In genomic region chr10:4947039-4947634, GRCh38 we compare ENCODE assay signal across 1 cellular context.
TF ChIP-seq lines count a peak whose summit lies in the region.

No MANE protein-coding gene starts in this region.

TF ChIP-seq in HepG2, 621 proteins besides CTCF, POLR2A, EP300 and RAD21 (continued from another document and continues in another):
- TF ChIP-seq, protein P1, sequence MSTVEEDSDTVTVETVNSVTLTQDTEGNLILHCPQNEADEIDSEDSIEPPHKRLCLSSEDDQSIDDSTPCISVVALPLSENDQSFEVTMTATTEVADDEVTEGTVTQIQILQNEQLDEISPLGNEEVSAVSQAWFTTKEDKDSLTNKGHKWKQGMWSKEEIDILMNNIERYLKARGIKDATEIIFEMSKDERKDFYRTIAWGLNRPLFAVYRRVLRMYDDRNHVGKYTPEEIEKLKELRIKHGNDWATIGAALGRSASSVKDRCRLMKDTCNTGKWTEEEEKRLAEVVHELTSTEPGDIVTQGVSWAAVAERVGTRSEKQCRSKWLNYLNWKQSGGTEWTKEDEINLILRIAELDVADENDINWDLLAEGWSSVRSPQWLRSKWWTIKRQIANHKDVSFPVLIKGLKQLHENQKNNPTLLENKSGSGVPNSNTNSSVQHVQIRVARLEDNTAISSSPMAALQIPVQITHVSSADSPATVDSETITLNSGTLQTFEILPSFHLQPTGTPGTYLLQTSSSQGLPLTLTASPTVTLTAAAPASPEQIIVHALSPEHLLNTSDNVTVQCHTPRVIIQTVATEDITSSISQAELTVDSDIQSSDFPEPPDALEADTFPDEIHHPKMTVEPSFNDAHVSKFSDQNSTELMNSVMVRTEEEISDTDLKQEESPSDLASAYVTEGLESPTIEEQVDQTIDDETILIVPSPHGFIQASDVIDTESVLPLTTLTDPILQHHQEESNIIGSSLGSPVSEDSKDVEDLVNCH (CRISPR knock-in tag; IDR thresholded peaks at IDR 0.05), result no peak
- TF ChIP-seq SOX5 (CRISPR knock-in tag; IDR thresholded peaks at IDR 0.05; ENCODE audit: borderline replicate concordance), result peak; percentile 79; the same call in 1 of the 2 replicates
- TF ChIP-seq ZNF430 (CRISPR knock-in tag; IDR thresholded peaks at IDR 0.05), result no peak
- no peak; the same call in 1 of the 2 replicates for TF ChIP-seq ATF6 (CRISPR knock-in tag; conservative IDR thresholded peaks at IDR 0.05)
- 0 out of 2 replicates have a peak, but pooled peaks have one; percentile 45 for TF ChIP-seq SIX4 (CRISPR knock-in tag; IDR thresholded peaks at IDR 0.05)
- TF ChIP-seq SKI (IDR thresholded peaks at IDR 0.05; ENCODE audit: partially characterized antibody), result no peak
- TF ChIP-seq, protein P2, sequence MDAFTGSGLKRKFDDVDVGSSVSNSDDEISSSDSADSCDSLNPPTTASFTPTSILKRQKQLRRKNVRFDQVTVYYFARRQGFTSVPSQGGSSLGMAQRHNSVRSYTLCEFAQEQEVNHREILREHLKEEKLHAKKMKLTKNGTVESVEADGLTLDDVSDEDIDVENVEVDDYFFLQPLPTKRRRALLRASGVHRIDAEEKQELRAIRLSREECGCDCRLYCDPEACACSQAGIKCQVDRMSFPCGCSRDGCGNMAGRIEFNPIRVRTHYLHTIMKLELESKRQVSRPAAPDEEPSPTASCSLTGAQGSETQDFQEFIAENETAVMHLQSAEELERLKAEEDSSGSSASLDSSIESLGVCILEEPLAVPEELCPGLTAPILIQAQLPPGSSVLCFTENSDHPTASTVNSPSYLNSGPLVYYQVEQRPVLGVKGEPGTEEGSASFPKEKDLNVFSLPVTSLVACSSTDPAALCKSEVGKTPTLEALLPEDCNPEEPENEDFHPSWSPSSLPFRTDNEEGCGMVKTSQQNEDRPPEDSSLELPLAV (CRISPR knock-in tag; conservative IDR thresholded peaks at IDR 0.05; ENCODE audit: low read depth), result no peak
- peak; percentile 86; the same call in 1 of the 2 replicates for TF ChIP-seq SSRP1 (CRISPR knock-in tag; IDR thresholded peaks at IDR 0.05)
- TF ChIP-seq GATAD2A (CRISPR knock-in tag; IDR thresholded peaks at IDR 0.05), result peak; percentile 80
- no peak for TF ChIP-seq RXRA (CRISPR knock-in tag; IDR thresholded peaks at IDR 0.05)
- peak; percentile 59; the same call in 1 of the 2 replicates for TF ChIP-seq ZNF503 (CRISPR knock-in tag; IDR thresholded peaks at IDR 0.05)
- TF ChIP-seq FOXM1 (CRISPR knock-in tag; IDR thresholded peaks at IDR 0.05), result no peak
- no peak for TF ChIP-seq ZNF17 (CRISPR knock-in tag; IDR thresholded peaks at IDR 0.05)
- TF ChIP-seq ZNF558 (CRISPR knock-in tag; IDR thresholded peaks at IDR 0.05; ENCODE audit: borderline replicate concordance), result 0 out of 2 replicates have a peak, but pooled peaks have one; percentile 44
- no peak for TF ChIP-seq ZNF350 (CRISPR knock-in tag; IDR thresholded peaks at IDR 0.05; ENCODE audit: borderline replicate concordance, low read depth)
- no peak for TF ChIP-seq TBL1XR1 (IDR thresholded peaks at IDR 0.05; ENCODE audit: borderline replicate concordance, low read length, partially characterized antibody)
- TF ChIP-seq GPN1 (CRISPR knock-in tag; IDR thresholded peaks at IDR 0.05; ENCODE audit: borderline replicate concordance), result no peak
- TF ChIP-seq, protein P3, sequence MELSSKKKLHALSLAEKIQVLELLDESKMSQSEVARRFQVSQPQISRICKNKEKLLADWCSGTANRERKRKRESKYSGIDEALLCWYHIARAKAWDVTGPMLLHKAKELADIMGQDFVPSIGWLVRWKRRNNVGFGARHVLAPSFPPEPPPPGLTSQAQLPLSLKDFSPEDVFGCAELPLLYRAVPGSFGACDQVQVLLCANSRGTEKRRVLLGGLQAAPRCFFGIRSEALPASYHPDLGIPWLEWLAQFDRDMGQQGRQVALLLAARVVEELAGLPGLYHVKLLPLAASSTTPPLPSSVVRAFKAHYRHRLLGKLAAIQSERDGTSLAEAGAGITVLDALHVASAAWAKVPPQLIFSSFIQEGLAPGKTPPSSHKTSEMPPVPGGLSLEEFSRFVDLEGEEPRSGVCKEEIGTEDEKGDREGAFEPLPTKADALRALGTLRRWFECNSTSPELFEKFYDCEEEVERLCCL (CRISPR knock-in tag; IDR thresholded peaks at IDR 0.05; ENCODE audit: borderline replicate concordance), result no peak
- no peak for TF ChIP-seq ZNF496 (CRISPR knock-in tag; IDR thresholded peaks at IDR 0.05; ENCODE audit: insufficient replicate concordance)
- TF ChIP-seq ISL2 (CRISPR knock-in tag; IDR thresholded peaks at IDR 0.05), result peak; percentile 90
- no peak for TF ChIP-seq ZNF75D (CRISPR knock-in tag; IDR thresholded peaks at IDR 0.05; ENCODE audit: borderline replicate concordance)
- no peak for TF ChIP-seq PAF1 (CRISPR knock-in tag; IDR thresholded peaks at IDR 0.05)
- TF ChIP-seq MXD3 (CRISPR knock-in tag; IDR thresholded peaks at IDR 0.05), result no peak
- TF ChIP-seq, protein P4, sequence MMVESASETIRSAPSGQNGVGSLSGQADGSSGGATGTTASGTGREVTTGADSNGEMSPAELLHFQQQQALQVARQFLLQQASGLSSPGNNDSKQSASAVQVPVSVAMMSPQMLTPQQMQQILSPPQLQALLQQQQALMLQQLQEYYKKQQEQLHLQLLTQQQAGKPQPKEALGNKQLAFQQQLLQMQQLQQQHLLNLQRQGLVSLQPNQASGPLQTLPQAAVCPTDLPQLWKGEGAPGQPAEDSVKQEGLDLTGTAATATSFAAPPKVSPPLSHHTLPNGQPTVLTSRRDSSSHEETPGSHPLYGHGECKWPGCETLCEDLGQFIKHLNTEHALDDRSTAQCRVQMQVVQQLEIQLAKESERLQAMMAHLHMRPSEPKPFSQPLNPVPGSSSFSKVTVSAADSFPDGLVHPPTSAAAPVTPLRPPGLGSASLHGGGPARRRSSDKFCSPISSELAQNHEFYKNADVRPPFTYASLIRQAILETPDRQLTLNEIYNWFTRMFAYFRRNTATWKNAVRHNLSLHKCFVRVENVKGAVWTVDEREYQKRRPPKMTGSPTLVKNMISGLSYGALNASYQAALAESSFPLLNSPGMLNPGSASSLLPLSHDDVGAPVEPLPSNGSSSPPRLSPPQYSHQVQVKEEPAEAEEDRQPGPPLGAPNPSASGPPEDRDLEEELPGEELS (CRISPR knock-in tag; IDR thresholded peaks at IDR 0.05), result peak; percentile 57; the same call in 1 of the 2 replicates
- no peak for TF ChIP-seq ZNF20 (CRISPR knock-in tag; IDR thresholded peaks at IDR 0.05)
- no peak for TF ChIP-seq ZNF282 (IDR thresholded peaks at IDR 0.05; ENCODE audit: partially characterized antibody)
- no peak for TF ChIP-seq AHR (CRISPR knock-in tag; IDR thresholded peaks at IDR 0.05)
- TF ChIP-seq, protein P5, sequence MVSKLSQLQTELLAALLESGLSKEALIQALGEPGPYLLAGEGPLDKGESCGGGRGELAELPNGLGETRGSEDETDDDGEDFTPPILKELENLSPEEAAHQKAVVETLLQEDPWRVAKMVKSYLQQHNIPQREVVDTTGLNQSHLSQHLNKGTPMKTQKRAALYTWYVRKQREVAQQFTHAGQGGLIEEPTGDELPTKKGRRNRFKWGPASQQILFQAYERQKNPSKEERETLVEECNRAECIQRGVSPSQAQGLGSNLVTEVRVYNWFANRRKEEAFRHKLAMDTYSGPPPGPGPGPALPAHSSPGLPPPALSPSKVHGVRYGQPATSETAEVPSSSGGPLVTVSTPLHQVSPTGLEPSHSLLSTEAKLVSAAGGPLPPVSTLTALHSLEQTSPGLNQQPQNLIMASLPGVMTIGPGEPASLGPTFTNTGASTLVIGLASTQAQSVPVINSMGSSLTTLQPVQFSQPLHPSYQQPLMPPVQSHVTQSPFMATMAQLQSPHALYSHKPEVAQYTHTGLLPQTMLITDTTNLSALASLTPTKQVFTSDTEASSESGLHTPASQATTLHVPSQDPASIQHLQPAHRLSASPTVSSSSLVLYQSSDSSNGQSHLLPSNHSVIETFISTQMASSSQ (IDR thresholded peaks at IDR 0.05; ENCODE audit: low read depth), result peak; percentile 47; the same call in 1 of the 2 replicates
- TF ChIP-seq, protein P5 (CRISPR knock-in tag; IDR thresholded peaks at IDR 0.05; ENCODE audit: borderline replicate concordance), result no peak
- no peak for TF ChIP-seq ZNF709 (CRISPR knock-in tag; IDR thresholded peaks at IDR 0.05)
- peak; percentile 54; the same call in 1 of the 2 replicates for TF ChIP-seq HDAC2 (CRISPR knock-in tag; IDR thresholded peaks at IDR 0.05)
- TF ChIP-seq ZNF879 (CRISPR knock-in tag; IDR thresholded peaks at IDR 0.05), result no peak
- TF ChIP-seq KLF13 (CRISPR knock-in tag; IDR thresholded peaks at IDR 0.05), result no peak
- TF ChIP-seq TP53 (CRISPR knock-in tag; conservative IDR thresholded peaks at IDR 0.05), result no peak
- TF ChIP-seq MIER3 (CRISPR knock-in tag; IDR thresholded peaks at IDR 0.05; ENCODE audit: borderline replicate concordance), result peak; percentile 39; the same call in 1 of the 2 replicates
- no peak for TF ChIP-seq ZNF251 (CRISPR knock-in tag; IDR thresholded peaks at IDR 0.05)
- TF ChIP-seq ZC3H4 (CRISPR knock-in tag; IDR thresholded peaks at IDR 0.05; ENCODE audit: borderline replicate concordance), result peak; percentile 58; the same call in 1 of the 2 replicates
- no peak for TF ChIP-seq FLYWCH1 (CRISPR knock-in tag; IDR thresholded peaks at IDR 0.05)
- TF ChIP-seq HDAC6 (IDR thresholded peaks at IDR 0.05; ENCODE audit: low read depth, low read length), result no peak
- TF ChIP-seq NCOR1 (IDR thresholded peaks at IDR 0.05; ENCODE audit: borderline replicate concordance, low read length), result no peak
- TF ChIP-seq NCOA2 (CRISPR knock-in tag; IDR thresholded peaks at IDR 0.05), result peak; percentile 95
- TF ChIP-seq MTA3 (CRISPR knock-in tag; IDR thresholded peaks at IDR 0.05), result no peak
- no peak for TF ChIP-seq NFYB (CRISPR knock-in tag; IDR thresholded peaks at IDR 0.05)
- no peak for TF ChIP-seq YEATS4 (CRISPR knock-in tag; IDR thresholded peaks at IDR 0.05; ENCODE audit: borderline replicate concordance)
- peak; percentile 42; the same call in 1 of the 2 replicates for TF ChIP-seq HNF4A (CRISPR knock-in tag; IDR thresholded peaks at IDR 0.05)
- peak; percentile 95 for TF ChIP-seq ASH2L (IDR thresholded peaks at IDR 0.05; ENCODE audit: insufficient read length, low read depth, low read length)
- TF ChIP-seq HDAC1 (CRISPR knock-in tag; IDR thresholded peaks at IDR 0.05), result 0 out of 2 replicates have a peak, but pooled peaks have one; percentile 64
